In the genomic region with DNA sequence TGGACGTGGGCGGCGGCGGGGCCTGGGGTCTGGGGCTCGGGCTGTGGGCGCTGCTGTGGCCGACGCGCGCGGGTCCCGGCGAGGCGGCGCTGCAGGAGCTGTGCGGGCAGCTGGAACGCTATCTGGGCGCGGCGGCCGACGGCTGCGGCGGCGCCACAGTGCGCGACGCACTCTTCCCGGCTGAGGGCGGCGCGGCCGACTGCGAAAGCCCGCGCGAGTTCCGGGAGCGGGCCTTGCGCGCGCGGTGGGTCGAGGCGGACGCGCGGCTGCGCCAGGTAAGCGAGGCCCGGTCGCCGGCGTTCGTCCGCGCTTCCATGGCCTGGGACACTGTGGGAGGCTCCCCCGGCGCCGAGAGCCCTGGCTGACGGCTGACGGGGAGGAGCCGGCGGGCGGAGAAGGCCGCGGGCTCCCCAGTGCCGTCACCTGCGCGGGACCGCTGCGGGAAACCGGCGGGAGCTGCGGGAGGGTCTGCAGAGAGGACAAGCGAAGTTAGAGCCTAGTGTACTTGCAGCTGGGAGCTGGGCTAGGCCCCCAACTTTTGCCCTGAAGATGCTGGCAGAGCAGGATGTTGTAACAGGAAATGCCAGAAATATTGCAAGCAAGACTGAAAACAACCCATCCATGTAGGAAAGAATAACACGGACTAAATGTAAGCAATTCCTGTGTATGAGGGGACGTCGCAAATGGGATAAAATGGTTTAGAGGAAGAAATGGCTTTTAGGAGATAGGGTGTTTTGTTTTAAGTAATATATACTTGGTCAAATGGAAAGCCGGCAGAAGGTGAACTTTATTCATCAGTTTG, we compare ENCODE assay signal across 8 cellular contexts. TPM values are rescaled to one million over a fixed set of nuclear protein-coding genes. Genes with fewer than 3 reads are reported as not detected.
A peak's percentile ranks its signal among the peaks of the same experiment; 100 is the strongest.
DNase-seq lines count a peak whose midpoint lies in the region; ATAC-seq, FAIRE-seq and TF ChIP-seq lines count a peak whose summit lies in the region.

No MANE protein-coding gene starts in this region.

- H3K4me1 ChIP-seq in A673 (ENCODE audit: insufficient read depth, low read length, poor library complexity, severe bottlenecking) (peaks cover 5% of the 10 kb centered on the region), adrenal gland (replicated peaks in 1 of 2) (peaks cover 17 to 29% of the 10 kb centered on the region in 2 donors), right atrium auricular region (peaks cover 0 to 37% of the 10 kb centered on the region in 2 donors)

- BruUV-seq in A673 (replicated peaks; lab: Mats Ljungman, UMichigan) = no TSS peak

- H3K4me3 ChIP-seq in A673 (ENCODE audit: low read depth, low read length, poor library complexity, severe bottlenecking) (peak overlapping the region; percentile 95), adrenal gland (peak overlapping the region; percentile 14 to 86 (median 78)), right atrium auricular region (peak overlapping the region; percentile 77 to 80), retinal pigment epithelial cell (ENCODE audit: low read length) (peak overlapping the region; percentile 72)

- intact Hi-C loops in A673 (cut with micrococcal nuclease; ENCODE audit: unreplicated experiment) = no loop called here
- intact Hi-C loops in adrenal gland (cut with DNase I) = no loop called here

- peaks cover 13% of the 10 kb centered on the region for H3K36me3 ChIP-seq in A673 (ENCODE audit: insufficient read depth, low read length, poor library complexity, severe bottlenecking)
- peaks cover 0 to 21% of the 10 kb centered on the region in 2 donors for H3K36me3 ChIP-seq in adrenal gland (replicated peaks in 1 of 2)
- H3K36me3 ChIP-seq in right atrium auricular region = peaks cover 19% of the 10 kb centered on the region

- TF ChIP-seq POLR2A in GM18505 (IDR thresholded peaks at IDR 0.05; ENCODE audit: borderline replicate concordance, extremely low read depth, insufficient read depth, insufficient read length) (no peak), adrenal gland (IDR thresholded peaks at IDR 0.05) (peak; percentile 29 to 45)

- ATAC-seq in GM18505 (IDR thresholded peaks at IDR 0.05; ENCODE audit: unreplicated experiment) (peak; percentile 23), HG03066 (IDR thresholded peaks at IDR 0.05; ENCODE audit: low read depth, unreplicated experiment) (peak; percentile 7), HG03521 (IDR thresholded peaks at IDR 0.05; ENCODE audit: unreplicated experiment) (no peak)

- CTCF ChIA-PET in A673 (lab: Charles Lee) = no interaction called here

- TF ChIP-seq CTCF in A673 (conservative IDR thresholded peaks at IDR 0.05; ENCODE audit: low read depth, low read length) = no peak
- TF ChIP-seq CTCF in adrenal gland (IDR thresholded peaks at IDR 0.05) = peak in 1 of 6 experiments; percentile 8
- TF ChIP-seq CTCF in right atrium auricular region (IDR thresholded peaks at IDR 0.05) = no peak
- TF ChIP-seq CTCF in retinal pigment epithelial cell (conservative IDR thresholded peaks at IDR 0.05; ENCODE audit: low read depth, low read length) = no peak

- WGBS in adrenal gland, 4 donors = 0 to 12% (median 0%) methylated on average over 4 to 80 of the region's 80 CpGs

- DNase-seq in A673 (ENCODE audit: low spot score) (peak; percentile 63), RCC 7860 (ENCODE audit: low spot score) (peak; percentile 23), adrenal gland (peak; percentile 33 to 62 (median 40)), right atrium auricular region (ENCODE audit: low spot score) (no peak), retinal pigment epithelial cell (ENCODE audit: low read depth) (no peak)

- H3K27ac ChIP-seq in A673 (ENCODE audit: low read depth, low read length, poor library complexity, severe bottlenecking) (peak overlapping the region; percentile 94), adrenal gland (peak overlapping the region; percentile 76 to 100 (median 98)), right atrium auricular region (peak overlapping the region; percentile 97 to 98)

- POLR2A ChIA-PET in A673 (lab: Charles Lee; ENCODE audit: low non-redundant PET) = no interaction called here

- no peak for FAIRE-seq in RCC 7860 (lab: Jason Lieb, UNC)

- H3K27me3 ChIP-seq in A673 (replicated peaks; ENCODE audit: insufficient read depth, low read depth, low read length, poor library complexity) (no peaks in the 10 kb centered on the region), adrenal gland (no peaks in the 10 kb centered on the region), right atrium auricular region (no peaks in the 10 kb centered on the region)

- H3K9me3 ChIP-seq in A673 (ENCODE audit: low read depth, low read length, poor library complexity, severe bottlenecking) (no peaks in the 10 kb centered on the region), adrenal gland (replicated peaks in 1 of 3) (no peaks in the 10 kb centered on the region), right atrium auricular region (no peaks in the 10 kb centered on the region)

RNA-seq across cellular contexts. Expression of a gene that starts 0.8 kb away (rescaled TPM):
- 5.1 and 5.4 TPM in 2 replicates for total RNA-seq in A673 (2021)
- 1 to 10 TPM; 5.6 to 10.0 (median 8.8) TPM for total RNA-seq in adrenal gland
- polyA plus RNA-seq in adrenal gland = 1 to 10 TPM; 4.5 to 6.8 (median 5.0) TPM
- 1 to 10 TPM; 5.2 to 6.7 TPM for total RNA-seq in right atrium auricular region

RNA-seq across cellular contexts. Expression of a gene that starts 4.4 kb away (rescaled TPM):
- total RNA-seq in A673 (2021) (not detected in 2 replicates), adrenal gland (not detected), right atrium auricular region (10 to 100 TPM in 1 of 2 donors, 1 to 10 TPM in 1; 9.0 to 58.8 TPM)
- under 1 TPM in 1 of 3 donors, not detected in 2; 0.03 TPM for polyA plus RNA-seq in adrenal gland

Comparison
In these comparisons a context has a peak if more than half of its experiments do, and no peak if none do; other contexts are left out.
1. DNase-seq: peak in A673 (single experiment), RCC 7860 (single experiment) and adrenal gland (7 of 7); none in right atrium auricular region (single experiment) and retinal pigment epithelial cell (single experiment).
2. RNA of a gene that starts 4.4 kb away (total RNA-seq): 9.0 to 58.8 TPM in right atrium auricular region; not detected in A673 and not detected in adrenal gland; every median in the first group is over 4 times any median in the second.
3. Peak in every context shown above with its lines, with median percentiles within 50 percentile points of each other: H3K27ac ChIP-seq and H3K4me3 ChIP-seq.